8 cellular contexts compared by ENCODE assay signal in genomic region chr13:21297914-21298831, GRCh38.
A peak's percentile ranks its signal among the peaks of the same experiment; 100 is the strongest.
DNase-seq lines count a peak whose midpoint lies in the region; ATAC-seq, FAIRE-seq and TF ChIP-seq lines count a peak whose summit lies in the region.

No MANE protein-coding gene starts in this region.

- FAIRE-seq in H54 (lab: Jason Lieb, UNC) = peak; percentile 80

- H3K4me3 ChIP-seq in LNCaP clone FGC (ENCODE audit: low read depth, low read length) (peak overlapping the region; percentile 86), RWPE2 (ENCODE audit: severe bottlenecking) (peak overlapping the region; percentile 79), fibroblast of villous mesenchyme (ENCODE audit: low read depth, low read length) (peak overlapping the region; percentile 87)

- no peaks in the 10 kb centered on the region for H3K27me3 ChIP-seq in RWPE2 (ENCODE audit: insufficient read depth, poor library complexity, severe bottlenecking)

- TF ChIP-seq CTCF in LNCaP clone FGC (IDR thresholded peaks at IDR 0.05; ENCODE audit: control insufficient read depth, extremely low read depth, insufficient read depth) = peak; percentile 91
- TF ChIP-seq CTCF in RWPE2 (IDR thresholded peaks at IDR 0.05; ENCODE audit: poor library complexity, severe bottlenecking) = peak; percentile 73
- TF ChIP-seq CTCF in fibroblast of villous mesenchyme (IDR thresholded peaks at IDR 0.05; ENCODE audit: insufficient read depth, low read depth, low read length) = peak; percentile 92
- peak; percentile 73 for TF ChIP-seq CTCF in nephron progenitor cell (IDR thresholded peaks at IDR 0.05)

- peak overlapping the region; percentile 75 for H3K27ac Mint-ChIP-seq in nephron progenitor cell
- peak overlapping the region; percentile 68 for H3K27ac Mint-ChIP-seq in stimulated activated naive CD8-positive, alpha-beta T cell treated with anti-CD3 and anti-CD28 coated beads, Interleukin-15, Interleukin-2, amounts not matched to agents 100 ng/mL and 50 ng/mL, for 24 hours

- H3K4me1 ChIP-seq in ES-I3 (ENCODE audit: insufficient read depth, low read length) = 0 out of 2 replicates have a peak, but pooled peaks cover 7% of the 10 kb centered on the region
- peaks cover 3% of the 10 kb centered on the region for H3K4me1 ChIP-seq in RWPE2 (ENCODE audit: insufficient read depth, poor library complexity, severe bottlenecking)

- H3K36me3 ChIP-seq in ES-I3 (ENCODE audit: insufficient read depth, low read length) (no peaks in the 10 kb centered on the region), RWPE2 (ENCODE audit: low read depth) (no peaks in the 10 kb centered on the region)

- no peaks in the 10 kb centered on the region for H3K27me3 Mint-ChIP-seq in nephron progenitor cell (ENCODE audit: low read depth, poor library complexity)
- no peaks in the 10 kb centered on the region for H3K27me3 Mint-ChIP-seq in stimulated activated naive CD8-positive, alpha-beta T cell treated with anti-CD3 and anti-CD28 coated beads, Interleukin-15, Interleukin-2, amounts not matched to agents 100 ng/mL and 50 ng/mL, for 24 hours

- H3K9me3 ChIP-seq in ES-I3 (ENCODE audit: control insufficient read depth, insufficient read depth, low read length) = no peaks in the 10 kb centered on the region
- no peaks in the 10 kb centered on the region for H3K9me3 ChIP-seq in RWPE2 (ENCODE audit: severe bottlenecking)

- peak; percentile 83 for ATAC-seq in RWPE2 (ENCODE audit: low read depth)

- H3K36me3 Mint-ChIP-seq in nephron progenitor cell (ENCODE audit: low read depth) = peaks cover 4% of the 10 kb centered on the region
- peaks cover under 1% of the 10 kb centered on the region for H3K36me3 Mint-ChIP-seq in stimulated activated naive CD8-positive, alpha-beta T cell treated with anti-CD3 and anti-CD28 coated beads, Interleukin-15, Interleukin-2, amounts not matched to agents 100 ng/mL and 50 ng/mL, for 24 hours (ENCODE audit: low read depth)

- H3K9ac ChIP-seq in ES-I3 (ENCODE audit: low read depth, low read length) = peak overlapping the region; percentile 79

- DNase-seq in H54 (ENCODE audit: insufficient read length, low spot score) (peak; percentile 63), LNCaP clone FGC (ENCODE audit: low read depth) (peak; percentile 64), RWPE2 (ENCODE audit: low spot score) (peak; percentile 77), fibroblast of villous mesenchyme (ENCODE audit: low read depth) (peak; percentile 88), nephron progenitor cell (peak; percentile 82)
- DNase-seq in activated effector memory CD4-positive, alpha-beta T cell treated with anti-CD3 and anti-CD28 coated beads, Interleukin-2, amount 50 U/mL, for 16 hours = peak; percentile 95

- peaks cover 23% of the 10 kb centered on the region for H3K4me1 Mint-ChIP-seq in nephron progenitor cell
- H3K4me1 Mint-ChIP-seq in stimulated activated naive CD8-positive, alpha-beta T cell treated with anti-CD3 and anti-CD28 coated beads, Interleukin-15, Interleukin-2, amounts not matched to agents 100 ng/mL and 50 ng/mL, for 24 hours (ENCODE audit: low read depth) = peaks cover 31% of the 10 kb centered on the region

- H3K27ac ChIP-seq in RWPE2 (ENCODE audit: poor library complexity, severe bottlenecking) = peak overlapping the region; percentile 47

- H3K9me3 Mint-ChIP-seq in nephron progenitor cell = no peaks in the 10 kb centered on the region
- no peaks in the 10 kb centered on the region for H3K9me3 Mint-ChIP-seq in stimulated activated naive CD8-positive, alpha-beta T cell treated with anti-CD3 and anti-CD28 coated beads, Interleukin-15, Interleukin-2, amounts not matched to agents 100 ng/mL and 50 ng/mL, for 24 hours

- 0 out of 2 replicates have a peak, but pooled peaks have one; percentile 37 for TF ChIP-seq POLR2A in H54 (IDR thresholded peaks at IDR 0.05; ENCODE audit: low read depth, low read length)

- peak overlapping the region; percentile 92 for H3K4me3 Mint-ChIP-seq in nephron progenitor cell
- H3K4me3 Mint-ChIP-seq in stimulated activated naive CD8-positive, alpha-beta T cell treated with anti-CD3 and anti-CD28 coated beads, Interleukin-15, Interleukin-2, amounts not matched to agents 100 ng/mL and 50 ng/mL, for 24 hours = peak overlapping the region; percentile 91

Comparison
In these comparisons a context has a peak if more than half of its experiments do, and no peak if none do; other contexts are left out.
1. Peak in every context shown above with its lines: DNase-seq, ATAC-seq, H3K4me3 ChIP-seq and H3K27ac ChIP-seq.